ENCODE assay signal across 1 cellular context in genomic region chr7:54877683-54878082, GRCh38.
TF ChIP-seq lines count a peak whose summit lies in the region.

No MANE protein-coding gene starts in this region.

TF ChIP-seq in GM23338, 12 proteins besides CTCF, POLR2A, EP300 and RAD21 (continued from another document):
- TF ChIP-seq ZNF462 (CRISPR knock-in tag; IDR thresholded peaks at IDR 0.05) (no peak), EZH2phosphoT487 (IDR thresholded peaks at IDR 0.05; ENCODE audit: unreplicated experiment) (no peak), EZH2 (IDR thresholded peaks at IDR 0.05; ENCODE audit: low read depth, unreplicated experiment) (no peak), STAT1 (IDR thresholded peaks at IDR 0.05; ENCODE audit: unreplicated experiment) (no peak), NANOG (IDR thresholded peaks at IDR 0.05; ENCODE audit: borderline replicate concordance) (no peak), REST (IDR thresholded peaks at IDR 0.05; ENCODE audit: unreplicated experiment) (no peak), JUNB (IDR thresholded peaks at IDR 0.05; ENCODE audit: unreplicated experiment) (no peak)
